In the genomic region with DNA sequence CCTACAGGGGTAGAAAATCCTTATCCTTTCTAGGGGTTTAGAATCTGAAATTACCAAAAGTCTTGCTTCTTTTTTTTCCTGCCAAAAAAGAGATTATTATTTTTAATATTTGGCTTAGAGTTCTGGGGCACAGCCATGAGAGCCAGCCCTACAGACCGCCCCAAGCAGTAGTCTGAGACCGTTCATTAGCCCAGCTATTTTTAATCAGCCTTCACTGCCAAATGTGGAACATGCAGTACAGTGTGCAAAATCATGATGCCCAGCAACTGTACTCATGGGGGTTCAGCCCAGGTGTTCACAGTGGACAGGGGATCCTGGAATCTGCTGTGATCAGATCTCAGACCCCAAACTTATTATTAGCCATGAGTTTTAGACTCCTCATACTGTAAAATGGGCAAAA, we compare ENCODE assay signal across 15 cellular contexts.
DNase-seq lines count a peak whose midpoint lies in the region; ATAC-seq and TF ChIP-seq lines count a peak whose summit lies in the region.
"Had no signal": no experiment of that assay in that cellular context is flagged by ENCODE, and none has a peak within 500 bp of the region (broad histone marks: within the 10 kb centered on the region; RNA-seq: fewer than 3 reads in every experiment).

No MANE protein-coding gene starts in this region.

- H3K9me3 ChIP-seq in Loucy (ENCODE audit: insufficient read depth, low read depth, low read length) (no peaks in the 10 kb centered on the region), ascending aorta (no peaks in the 10 kb centered on the region), left ventricle myocardium inferior (replicated peaks) (no peaks in the 10 kb centered on the region), lower lobe of right lung (no peaks in the 10 kb centered on the region)
- H3K9me3 ChIP-seq: SK-N-SH had no signal

- H3K9ac ChIP-seq in Loucy (ENCODE audit: low read depth, low read length, poor library complexity, severe bottlenecking), result no peak overlapping the region
- H3K9ac ChIP-seq: SK-N-SH had no signal

- intact Hi-C loops in ascending aorta (cut with DNase I), result loop anchor here (1.0 to 5.0 kb wide), 2 partner anchors 156 to 356 kb away; no protein-coding TSS in a partner anchor
- intact Hi-C loops in left ventricle myocardium inferior (cut with micrococcal nuclease), result loop anchor here (10.0 kb wide), 1 partner anchor 134 kb away; no protein-coding TSS in a partner anchor
- intact Hi-C loops in sciatic nerve (cut with DNase I), result no loop called here
- intact Hi-C loops in lower lobe of right lung (cut with DNase I), result no loop called here

- no peak overlapping the region for H3K27ac ChIP-seq in ascending aorta
- peak overlapping the region; percentile 41 for H3K27ac ChIP-seq in left ventricle myocardium inferior (replicated peaks)
- no peak overlapping the region for H3K27ac ChIP-seq in lower lobe of right lung

- H4K20me1 ChIP-seq in Loucy (ENCODE audit: insufficient read depth, low read length, poor library complexity, severe bottlenecking), result no peaks in the 10 kb centered on the region

- H3K4me3 ChIP-seq in Loucy (ENCODE audit: low read length, poor library complexity, severe bottlenecking) (no peak overlapping the region), ascending aorta (peak overlapping the region; percentile 41 to 44), left ventricle myocardium inferior (peak overlapping the region; percentile 44), lower lobe of right lung (no peak overlapping the region)

- H3F3A ChIP-seq in Loucy (ENCODE audit: low read depth), result no peaks in the 10 kb centered on the region

- no peaks in the 10 kb centered on the region for H3K79me2 ChIP-seq in Loucy (ENCODE audit: insufficient read depth, low read length)

- peak; percentile 47 for ATAC-seq in sciatic nerve
- no peak for ATAC-seq in lower lobe of right lung
- no peak for ATAC-seq in GM18909 (IDR thresholded peaks at IDR 0.05; ENCODE audit: poor library complexity, unreplicated experiment)
- ATAC-seq: HCT116 had no signal

- 0 out of 2 replicates have a peak overlapping the region, but pooled peaks have one; percentile 54 for H2AFZ ChIP-seq in Loucy (ENCODE audit: low read length)

- H3K4me1 ChIP-seq in Loucy (ENCODE audit: insufficient read depth, low read length, poor library complexity, severe bottlenecking), result peaks cover 10% of the 10 kb centered on the region
- H3K4me1 ChIP-seq in ascending aorta, result peaks cover 0 to 2% of the 10 kb centered on the region in 2 donors
- peaks cover 28% of the 10 kb centered on the region for H3K4me1 ChIP-seq in left ventricle myocardium inferior
- peaks cover 8% of the 10 kb centered on the region for H3K4me1 ChIP-seq in lower lobe of right lung

- H3K36me3 ChIP-seq in Loucy (ENCODE audit: insufficient read depth, low read length) (no peaks in the 10 kb centered on the region), ascending aorta (no peaks in the 10 kb centered on the region), left ventricle myocardium inferior (no peaks in the 10 kb centered on the region), lower lobe of right lung (no peaks in the 10 kb centered on the region)

- DNase-seq in ascending aorta (ENCODE audit: low spot score in 2 of 2), result no peak
- DNase-seq in left ventricle myocardium inferior, result no peak
- no peak for DNase-seq in sciatic nerve (ENCODE audit: low spot score)
- DNase-seq in GM20000 (ENCODE audit: low spot score), result no peak
- DNase-seq in lower lobe of right lung, result no peak
- DNase-seq: GOT3; NCI-H2081 treated with DMSO at 0.1 percent for 48 hours; NCI-H510A; NCI-H748 treated with DMSO at 0.1 percent for 48 hours; NK-92 treated with Interleukin-12 subunit alpha and Interleukin-12 subunit beta, amount 100 ng/mL, for 24 hours; SHP77 had no signal

- no peak for TF ChIP-seq CTCF in Loucy (conservative IDR thresholded peaks at IDR 0.05; ENCODE audit: low read length)
- TF ChIP-seq CTCF in ascending aorta (IDR thresholded peaks at IDR 0.05), result no peak
- TF ChIP-seq CTCF in left ventricle myocardium inferior (IDR thresholded peaks at IDR 0.05; ENCODE audit: borderline replicate concordance), result no peak
- TF ChIP-seq CTCF in GM20000 (IDR thresholded peaks at IDR 0.05; ENCODE audit: extremely low read depth, missing control alignments), result no peak
- TF ChIP-seq CTCF in lower lobe of right lung (IDR thresholded peaks at IDR 0.05), result no peak

- H3K27me3 ChIP-seq in Loucy (ENCODE audit: insufficient read depth, low read length, poor library complexity, severe bottlenecking) (no peaks in the 10 kb centered on the region), ascending aorta (no peaks in the 10 kb centered on the region), left ventricle myocardium inferior (ENCODE audit: low read depth) (no peaks in the 10 kb centered on the region), lower lobe of right lung (ENCODE audit: low read depth) (no peaks in the 10 kb centered on the region)

- H3K4me2 ChIP-seq in Loucy (ENCODE audit: low read depth, low read length, poor library complexity, severe bottlenecking), result no peak overlapping the region
- H3K4me2 ChIP-seq: SK-N-SH had no signal

- no peaks in the 10 kb centered on the region for H3K9me2 ChIP-seq in Loucy (replicated peaks; ENCODE audit: low read depth, low read length)
- H3K9me2 ChIP-seq: SK-N-SH had no signal

Comparison
In these comparisons a context has a peak if more than half of its experiments do, and no peak if none do; other contexts are left out.
1. H3K4me3 ChIP-seq: peak in ascending aorta (2 of 2) and left ventricle myocardium inferior (single experiment); none in Loucy (single experiment) and lower lobe of right lung (single experiment).
2. intact Hi-C loops: an anchor here in ascending aorta (1.0 to 5.0 kb wide) and left ventricle myocardium inferior (10.0 kb wide); none called in sciatic nerve and lower lobe of right lung.